10 cellular contexts compared by ENCODE assay signal in genomic region chr2:218882866-218883366, GRCh38. TPM values are rescaled to one million over a fixed set of nuclear protein-coding genes. Genes with fewer than 3 reads are reported as not detected.
A peak's percentile ranks its signal among the peaks of the same experiment; 100 is the strongest.
DNase-seq lines count a peak whose midpoint lies in the region; ATAC-seq and TF ChIP-seq lines count a peak whose summit lies in the region.
"Had no signal": no experiment of that assay in that cellular context is flagged by ENCODE, and none has a peak within 500 bp of the region (broad histone marks: within the 10 kb centered on the region; RNA-seq: fewer than 3 reads in every experiment).

No MANE protein-coding gene starts in this region.

- in situ Hi-C loops in IMR-90 (cut with MboI; ENCODE audit: low sequenced_read_pairs): no loop called here

- dilution Hi-C loops in IMR-90 (cut with HindIII; ENCODE audit: low sequenced_read_pairs, unreplicated experiment): no loop called here

- H3K4me1 ChIP-seq in IMR-90 (ENCODE audit: control insufficient read depth, insufficient read depth, low read length) (no peaks in the 10 kb centered on the region), osteoblast (ENCODE audit: insufficient read depth, low read length) (no peaks in the 10 kb centered on the region), esophagus muscularis mucosa (peaks cover 19 to 40% (median 32%) of the 10 kb centered on the region in 4 donors)

- no peak for TF ChIP-seq POLR2A in IMR-90 (IDR thresholded peaks at IDR 0.05; ENCODE audit: low read depth, low read length)
- no peak for TF ChIP-seq POLR2A in esophagus muscularis mucosa (IDR thresholded peaks at IDR 0.05; ENCODE audit: low read depth)

- CTCF ChIA-PET in Calu3 (lab: Charles Lee): interaction anchor here (0.5 to 2.7 kb wide), 2 partner anchors 15 to 497 kb away, joined by 5 to 8 read pairs; no protein-coding TSS in a partner anchor
- CTCF ChIA-PET in IMR-90 (lab: Yijun Ruan, JAX): interaction anchor here (1.5 kb wide), 1 partner anchor 15 kb away, joined by 4 read pairs; no protein-coding TSS in a partner anchor

- peaks cover 1% of the 10 kb centered on the region for H3K9me3 ChIP-seq in IMR-90 (ENCODE audit: control insufficient read depth, insufficient read depth, low read length)
- no peaks in the 10 kb centered on the region for H3K9me3 ChIP-seq in osteoblast (ENCODE audit: low read depth, low read length)
- no peaks in the 10 kb centered on the region for H3K9me3 ChIP-seq in esophagus muscularis mucosa

- ATAC-seq in IMR-90 (ENCODE audit: low read depth): no peak
- no peak for ATAC-seq in HG03025 (IDR thresholded peaks at IDR 0.05; ENCODE audit: low FRiP score, unreplicated experiment)

- no peak for TF ChIP-seq EP300 in esophagus muscularis mucosa (IDR thresholded peaks at IDR 0.05)

- no peak overlapping the region for H3K4ac ChIP-seq in IMR-90 (ENCODE audit: low read depth, low read length)

- H3K23ac ChIP-seq in IMR-90 (ENCODE audit: low read depth, low read length): no peak overlapping the region

- H3K9me1 ChIP-seq in IMR-90 (ENCODE audit: insufficient read depth, low read length): no peaks in the 10 kb centered on the region; the same call in 1 of the 2 replicates

- H3K4me2 ChIP-seq in IMR-90 (ENCODE audit: low read depth, low read length) (no peak overlapping the region), osteoblast (ENCODE audit: insufficient read depth, low read length) (no peak overlapping the region)

- no peak overlapping the region for H3K4me3 ChIP-seq in IMR-90 (ENCODE audit: insufficient read depth, low read depth, low read length)
- H3K4me3 ChIP-seq in coronary artery: peak overlapping the region; percentile 67
- H3K4me3 ChIP-seq in osteoblast (ENCODE audit: insufficient read depth, low read length): no peak overlapping the region
- H3K4me3 ChIP-seq in esophagus muscularis mucosa: peak overlapping the region in 2 of 4 donors; percentile 53 to 57

- H3K27ac Mint-ChIP-seq in Calu3 (ENCODE audit: unreplicated experiment): no peak overlapping the region

- H3K79me1 ChIP-seq in IMR-90 (ENCODE audit: low read depth in 1 of 2, low read length in 2 of 2): no peaks in the 10 kb centered on the region

- peak overlapping the region; percentile 51 for H2AFZ ChIP-seq in IMR-90 (replicated peaks; ENCODE audit: low read length, poor library complexity)
- no peak overlapping the region for H2AFZ ChIP-seq in osteoblast (ENCODE audit: low read length)

- no peak for TF ChIP-seq RAD21 in IMR-90 (IDR thresholded peaks at IDR 0.05; ENCODE audit: low read length)

- BruUV-seq in Calu3 (replicated peaks; lab: Mats Ljungman, UMichigan) (no TSS peak), IMR-90 (replicated peaks; lab: Mats Ljungman, UMichigan) (no TSS peak)

- peak overlapping the region; percentile 23 for H3K4me3 Mint-ChIP-seq in Calu3 (ENCODE audit: low read depth, unreplicated experiment)

- H4K8ac ChIP-seq in IMR-90 (ENCODE audit: low read depth in 2 of 2, low read length in 2 of 2): no peak overlapping the region

- no peak for TF ChIP-seq CTCF in Calu3 (IDR thresholded peaks at IDR 0.05; ENCODE audit: unreplicated experiment)
- TF ChIP-seq CTCF in IMR-90 (conservative IDR thresholded peaks at IDR 0.05; ENCODE audit: low read depth, low read length): no peak
- TF ChIP-seq CTCF in coronary artery (IDR thresholded peaks at IDR 0.05): no peak
- no peak for TF ChIP-seq CTCF in osteoblast (IDR thresholded peaks at IDR 0.05; ENCODE audit: extremely low read depth, low read depth, low read length)
- TF ChIP-seq CTCF in esophagus muscularis mucosa (IDR thresholded peaks at IDR 0.05): no peak

- H2BK20ac ChIP-seq in IMR-90 (ENCODE audit: low read depth, low read length): no peak overlapping the region

- no peak overlapping the region for H3K18ac ChIP-seq in IMR-90 (ENCODE audit: low read depth, low read length)

- no peak for DNase-seq in Calu3
- no peak for DNase-seq in IMR-90
- no peak for DNase-seq in coronary artery (ENCODE audit: low spot score)
- DNase-seq in osteoblast (ENCODE audit: insufficient read length, low spot score, missing footprints): peak; percentile 90
- DNase-seq in esophagus muscularis mucosa (ENCODE audit: extremely low spot score): no peak
- no peak for DNase-seq in Ammon's horn (ENCODE audit: low spot score)
- no peak for DNase-seq in nucleus accumbens (lab: John Stamatoyannopoulos, UW)

- H3K36me3 ChIP-seq in IMR-90 (ENCODE audit: control insufficient read depth, insufficient read depth, low read length) (no peaks in the 10 kb centered on the region), osteoblast (ENCODE audit: insufficient read depth, low read length) (no peaks in the 10 kb centered on the region), esophagus muscularis mucosa (no peaks in the 10 kb centered on the region)

- no peak overlapping the region for H4K5ac ChIP-seq in IMR-90 (ENCODE audit: low read depth, low read length)

- no peak overlapping the region for H3K27ac ChIP-seq in IMR-90 (ENCODE audit: insufficient read depth, low read length)
- no peak overlapping the region for H3K27ac ChIP-seq in coronary artery
- no peak overlapping the region for H3K27ac ChIP-seq in osteoblast (ENCODE audit: low read depth, low read length)
- no peak overlapping the region for H3K27ac ChIP-seq in esophagus muscularis mucosa (replicated peaks in 1 of 4)

- no CpG with 5 or more reads among the region's 4 CpGs for WGBS in IMR-90 (ENCODE audit: extremely low coverage in 2 of 2, insufficient read length in 1 of 2), 2 experiments
- 86% methylated on average over 4 of the region's 4 CpGs for WGBS in esophagus muscularis mucosa

- H4K20me1 ChIP-seq in IMR-90 (ENCODE audit: insufficient read depth, low read length): no peaks in the 10 kb centered on the region; the same call in 1 of the 2 replicates
- H4K20me1 ChIP-seq in osteoblast (ENCODE audit: insufficient read depth, low read length): no peaks in the 10 kb centered on the region

- H3K36me3 Mint-ChIP-seq in Calu3 (ENCODE audit: insufficient read depth, unreplicated experiment): peaks cover 27% of the 10 kb centered on the region

- H3K9ac ChIP-seq in IMR-90 (ENCODE audit: low read depth, low read length): no peak overlapping the region

- H4K91ac ChIP-seq in IMR-90 (ENCODE audit: insufficient read depth, low read depth, low read length): no peak overlapping the region

- no peak overlapping the region for H3K56ac ChIP-seq in IMR-90 (ENCODE audit: extremely low read depth, insufficient read depth, low read length)

- no peak overlapping the region for H2BK15ac ChIP-seq in IMR-90 (ENCODE audit: low read depth, low read length)

- no peak overlapping the region for H2BK5ac ChIP-seq in IMR-90 (ENCODE audit: low read depth, low read length, poor library complexity, severe bottlenecking)

- H3K9me3 Mint-ChIP-seq in Calu3 (ENCODE audit: low read depth, unreplicated experiment): no peaks in the 10 kb centered on the region

- no peak overlapping the region for H2AK9ac ChIP-seq in IMR-90 (replicated peaks; ENCODE audit: low read depth, low read length, poor library complexity)

- H2BK120ac ChIP-seq in IMR-90 (ENCODE audit: low read depth, low read length): no peak overlapping the region

- H3K27me3 Mint-ChIP-seq in Calu3 (ENCODE audit: unreplicated experiment): peaks cover 59% of the 10 kb centered on the region

- no peaks in the 10 kb centered on the region for H3K79me2 ChIP-seq in osteoblast (ENCODE audit: insufficient read depth, low read length)

- POLR2A ChIA-PET in IMR-90 (lab: Charles Lee; ENCODE audit: unreplicated experiment): no interaction called here

- intact Hi-C loops in Calu3 (cut with micrococcal nuclease; ENCODE audit: unreplicated experiment): no loop called here
- intact Hi-C loops in IMR-90 (cut with micrococcal nuclease): no loop called here
- intact Hi-C loops in esophagus muscularis mucosa (cut with DNase I): no loop called here

- H3K27me3 ChIP-seq in IMR-90 (ENCODE audit: control insufficient read depth, insufficient read depth, low read length): peaks cover 90% of the 10 kb centered on the region
- peaks cover 74% of the 10 kb centered on the region for H3K27me3 ChIP-seq in osteoblast (ENCODE audit: insufficient read depth, low read length)
- peaks cover 0 to 82% (median 40%) of the 10 kb centered on the region in 4 donors for H3K27me3 ChIP-seq in esophagus muscularis mucosa

- H2AK5ac ChIP-seq in IMR-90 (ENCODE audit: low read depth, low read length): no peak overlapping the region

- H3K4me1 Mint-ChIP-seq in Calu3 (ENCODE audit: low read depth, unreplicated experiment): peaks cover 32% of the 10 kb centered on the region

- H3K14ac ChIP-seq in IMR-90 (replicated peaks; ENCODE audit: low read depth, low read length): no peak overlapping the region

TF ChIP-seq in IMR-90, 13 proteins besides CTCF, POLR2A, EP300 and RAD21 (continues in another document):
- TF ChIP-seq NFE2L2 (IDR thresholded peaks at IDR 0.05; ENCODE audit: low read depth, low read length) (no peak), SMC3 (IDR thresholded peaks at IDR 0.05; ENCODE audit: low read depth, low read length) (no peak), RCOR1 (IDR thresholded peaks at IDR 0.05; ENCODE audit: insufficient replicate concordance, low read length) (no peak)
- TF ChIP-seq, protein P1, sequence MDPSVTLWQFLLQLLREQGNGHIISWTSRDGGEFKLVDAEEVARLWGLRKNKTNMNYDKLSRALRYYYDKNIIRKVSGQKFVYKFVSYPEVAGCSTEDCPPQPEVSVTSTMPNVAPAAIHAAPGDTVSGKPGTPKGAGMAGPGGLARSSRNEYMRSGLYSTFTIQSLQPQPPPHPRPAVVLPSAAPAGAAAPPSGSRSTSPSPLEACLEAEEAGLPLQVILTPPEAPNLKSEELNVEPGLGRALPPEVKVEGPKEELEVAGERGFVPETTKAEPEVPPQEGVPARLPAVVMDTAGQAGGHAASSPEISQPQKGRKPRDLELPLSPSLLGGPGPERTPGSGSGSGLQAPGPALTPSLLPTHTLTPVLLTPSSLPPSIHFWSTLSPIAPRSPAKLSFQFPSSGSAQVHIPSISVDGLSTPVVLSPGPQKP (IDR thresholded peaks at IDR 0.05; ENCODE audit: borderline replicate concordance, low read depth, low read length): no peak

RNA-seq across cellular contexts. Expression of gene WNT10A, which starts 2.3 kb away (rescaled TPM):
- total RNA-seq in Calu3 (2022) (2.4 and 3.4 TPM in 2 replicates), IMR-90 (2012; rRNA removed) (not detected in 2 replicates), osteoblast (not detected in 2 replicates), esophagus muscularis mucosa (under 1 TPM in 1 of 4 donors, not detected in 3; 0.17 TPM)
- not detected in 2 replicates for polyA plus RNA-seq in IMR-90 (2012; rRNA removed)
- polyA plus RNA-seq in IMR-90 (2012; cell fraction: cytosol; rRNA removed): not detected in 2 replicates
- not detected in 2 replicates for polyA plus RNA-seq in IMR-90 (2012; cell fraction: nucleus; rRNA removed; ENCODE audit: low replicate concordance)
- total RNA-seq: NCI-H460 had no signal

RNA-seq across cellular contexts. Expression of gene WNT6, which starts 23.3 kb away (rescaled TPM):
- total RNA-seq in Calu3 (2022) (not detected in 2 replicates), IMR-90 (2012; rRNA removed) (not detected in 2 replicates), osteoblast (not detected in 2 replicates), esophagus muscularis mucosa (10 to 100 TPM in 2 of 4 donors, 1 to 10 TPM in 2; 2.9 to 14.3 (median 8.0) TPM)
- not detected in 2 replicates for polyA plus RNA-seq in IMR-90 (2012; rRNA removed)
- polyA plus RNA-seq in IMR-90 (2012; cell fraction: cytosol; rRNA removed): not detected in 2 replicates
- polyA plus RNA-seq in IMR-90 (2012; cell fraction: nucleus; rRNA removed; ENCODE audit: low replicate concordance): not detected in 2 replicates
- total RNA-seq: NCI-H460 had no signal

RNA-seq across cellular contexts. Expression of gene PRKAG3, which starts 51.3 kb away (rescaled TPM):
- not detected in 2 replicates for total RNA-seq in Calu3 (2022)
- total RNA-seq in IMR-90 (2012; rRNA removed): not detected in 2 replicates
- not detected in 2 replicates for polyA plus RNA-seq in IMR-90 (2012; rRNA removed)
- not detected in 2 replicates for polyA plus RNA-seq in IMR-90 (2012; cell fraction: cytosol; rRNA removed)
- not detected in 2 replicates for polyA plus RNA-seq in IMR-90 (2012; cell fraction: nucleus; rRNA removed; ENCODE audit: low replicate concordance)
- under 0.01 and 0.29 TPM in 2 replicates for total RNA-seq in osteoblast
- not detected for total RNA-seq in esophagus muscularis mucosa
- total RNA-seq: G401, NCI-H460 had no signal
